ENCODE assay signal across 21 cellular contexts in the genomic region with DNA sequence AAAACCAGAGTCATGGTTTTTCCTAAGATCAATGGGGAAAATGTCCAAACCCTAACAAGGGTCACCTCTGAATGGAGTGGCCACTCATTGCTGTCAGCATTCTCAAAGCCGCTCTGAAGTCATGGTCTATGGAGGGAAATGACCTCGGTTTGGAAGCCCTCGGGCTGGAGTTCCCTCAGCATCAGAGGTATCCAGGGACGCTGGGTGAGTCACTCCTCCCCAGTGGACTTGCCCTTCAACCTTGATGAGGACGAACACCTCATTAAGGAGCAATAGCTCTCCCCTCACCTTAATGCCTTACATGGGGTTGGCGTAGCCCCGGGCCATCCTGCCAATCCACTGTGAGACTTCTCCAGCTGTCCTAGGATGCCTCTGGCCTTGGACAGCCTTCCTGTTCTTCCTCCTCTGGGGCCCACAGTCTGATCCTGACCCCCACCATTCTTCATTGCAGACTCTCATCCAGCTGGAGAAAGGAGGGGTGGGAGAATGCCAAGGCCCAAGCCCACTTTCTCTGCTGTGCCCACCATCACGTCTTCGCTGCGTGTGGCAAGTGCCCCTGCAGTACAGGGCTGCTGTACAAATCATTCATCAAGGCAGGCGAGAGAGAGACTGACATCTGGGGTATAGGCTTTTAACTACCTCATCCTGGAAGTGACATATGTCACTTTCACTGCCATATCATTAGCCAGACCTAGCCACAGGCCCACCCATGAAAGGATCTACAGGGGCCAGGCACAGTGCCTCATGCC. TPM values are rescaled to one million over a fixed set of nuclear protein-coding genes. Genes with fewer than 3 reads are reported as not detected.
DNase-seq lines count a peak whose midpoint lies in the region; ATAC-seq and TF ChIP-seq lines count a peak whose summit lies in the region.
"Had no signal": no experiment of that assay in that cellular context is flagged by ENCODE, and none has a peak within 500 bp of the region (broad histone marks: within the 10 kb centered on the region; RNA-seq: fewer than 3 reads in every experiment).

No MANE protein-coding gene starts in this region.

- no peaks in the 10 kb centered on the region for H3K27me3 Mint-ChIP-seq in naive thymus-derived CD4-positive, alpha-beta T cell
- H3K27me3 Mint-ChIP-seq: natural killer cell treated with Interleukin-12 subunit alpha and Interleukin-12 subunit beta and Interleukin-15 and Interleukin-18, amount 100 ng/mL, for 72 hours; stimulated activated naive B cell treated with anti-CD40 and anti-IgM and Interleukin-4, amounts not matched to agents 10 μg/mL and 1 μg/mL and 100 μg/mL, for 72 hours had no signal

- no peaks in the 10 kb centered on the region for H3K9me3 Mint-ChIP-seq in naive thymus-derived CD4-positive, alpha-beta T cell
- H3K9me3 Mint-ChIP-seq: activated T-helper 1 cell treated with anti-CD3 and anti-CD28 coated beads, Interleukin-12 subunit alpha, Interleukin-12 subunit beta, Interleukin-2, Interleukin-4 antibody, amounts not matched to agents 30 ng/mL and 10 ng/mL and 1 ng/mL, durations not matched to agents 14 hours and 24 hours and 36 hours; CD8-positive, alpha-beta T cell; natural killer cell treated with Interleukin-12 subunit alpha and Interleukin-12 subunit beta and Interleukin-15 and Interleukin-18, amount 100 ng/mL, for 72 hours; stimulated activated naive B cell treated with anti-CD40 and anti-IgM and Interleukin-4, amounts not matched to agents 10 μg/mL and 1 μg/mL and 100 μg/mL, for 72 hours; T-helper 2 cell treated with Interferon-gamma antibody and Interleukin-4, amounts not matched to agents 5 μg/mL and 100 μg/mL, for 36 hours had no signal

- peak overlapping the region; percentile 51 for H3K4me2 ChIP-seq in HCT116 (ENCODE audit: low read length)

- H2AFZ ChIP-seq in HCT116 (ENCODE audit: low read depth, low read length, poor library complexity, severe bottlenecking): no peak overlapping the region

- H3K79me2 ChIP-seq in HCT116 (ENCODE audit: insufficient read depth, low read length): no peaks in the 10 kb centered on the region

- intact Hi-C loops in HCT116 (cut with micrococcal nuclease): no loop called here
- intact Hi-C loops in naive thymus-derived CD4-positive, alpha-beta T cell (cut with micrococcal nuclease): no loop called here

- H3K9me3 ChIP-seq in HCT116 (ENCODE audit: control insufficient read depth in 1 of 2, insufficient read depth in 1 of 2, low read depth in 1 of 2, low read length in 2 of 2): no peaks in the 10 kb centered on the region
- H3K9me3 ChIP-seq in naive thymus-derived CD4-positive, alpha-beta T cell (ENCODE audit: control insufficient read depth in 2 of 3, low read length in 3 of 3): no peaks in the 10 kb centered on the region
- H3K9me3 ChIP-seq: colonic mucosa, esophagus muscularis mucosa, HAP-1, left lung, sigmoid colon, vagina had no signal

- H3K27ac Mint-ChIP-seq in naive thymus-derived CD4-positive, alpha-beta T cell: peak overlapping the region in 6 of 9 donors; percentile 24 to 76 (median 35)
- H3K27ac Mint-ChIP-seq: activated T-helper 1 cell treated with anti-CD3 and anti-CD28 coated beads, Interleukin-12 subunit alpha, Interleukin-12 subunit beta, Interleukin-2, Interleukin-4 antibody, amounts not matched to agents 30 ng/mL and 10 ng/mL and 1 ng/mL, durations not matched to agents 14 hours and 24 hours and 36 hours; CD8-positive, alpha-beta T cell; natural killer cell treated with Interleukin-12 subunit alpha and Interleukin-12 subunit beta and Interleukin-15 and Interleukin-18, amount 100 ng/mL, for 72 hours; stimulated activated naive B cell treated with anti-CD40 and anti-IgM and Interleukin-4, amounts not matched to agents 10 μg/mL and 1 μg/mL and 100 μg/mL, for 72 hours; T-helper 2 cell treated with Interferon-gamma antibody and Interleukin-4, amounts not matched to agents 5 μg/mL and 100 μg/mL, for 36 hours had no signal

- TF ChIP-seq POLR2A in HCT116 (IDR thresholded peaks at IDR 0.05; ENCODE audit: borderline replicate concordance, extremely low read depth, insufficient read depth, insufficient read length): no peak

- H3K4me1 ChIP-seq in HCT116 (ENCODE audit: control insufficient read depth in 1 of 2, insufficient read depth in 2 of 2, low read length in 2 of 2): peaks cover 36 to 57% of the 10 kb centered on the region in 2 experiments
- H3K4me1 ChIP-seq in naive thymus-derived CD4-positive, alpha-beta T cell (ENCODE audit: control insufficient read depth in 2 of 2, insufficient read depth in 2 of 2, low read length in 2 of 2): peaks cover 13 to 27% of the 10 kb centered on the region in 2 donors
- H3K4me1 ChIP-seq: HAP-1, sigmoid colon had no signal

- no peak overlapping the region for H3K27ac ChIP-seq in HCT116 (ENCODE audit: low read depth, low read length)
- no peak overlapping the region for H3K27ac ChIP-seq in naive thymus-derived CD4-positive, alpha-beta T cell (ENCODE audit: low read depth, low read length)
- H3K27ac ChIP-seq: colonic mucosa, esophagus muscularis mucosa, left lung, sigmoid colon, vagina had no signal

- H3K36me3 ChIP-seq in HCT116 (ENCODE audit: control insufficient read depth in 1 of 2, insufficient read depth in 2 of 2, low read length in 2 of 2): no peaks in the 10 kb centered on the region
- no peaks in the 10 kb centered on the region for H3K36me3 ChIP-seq in naive thymus-derived CD4-positive, alpha-beta T cell (ENCODE audit: control insufficient read depth in 2 of 3, insufficient read depth in 3 of 3, low read length in 3 of 3)
- H3K36me3 ChIP-seq: colonic mucosa, esophagus muscularis mucosa, HAP-1, left lung, vagina had no signal

- RAD21 ChIA-PET in HCT116 (lab: Charles Lee; ENCODE audit: low non-redundant PET in 1 of 2, low total read pairs in 2 of 2, uncharacterized antibody in 2 of 2, unreplicated experiment in 2 of 2): no interaction called here

- H3K9me2 ChIP-seq in HCT116 (ENCODE audit: insufficient read depth): no peaks in the 10 kb centered on the region

- no peak for TF ChIP-seq CTCF in HCT116 (IDR thresholded peaks at IDR 0.05 in 2 of 3, conservative IDR thresholded peaks at IDR 0.05 in 1 of 3; ENCODE audit: borderline replicate concordance in 1 of 3, insufficient read depth in 1 of 3, low read depth in 2 of 3, low read length in 2 of 3)

- CTCF ChIA-PET in HCT116 (lab: Charles Lee): no interaction called here
- CTCF ChIA-PET in naive thymus-derived CD4-positive, alpha-beta T cell (lab: Charles Lee): no interaction called here

- peaks cover 11 to 47% (median 37%) of the 10 kb centered on the region in 7 donors for H3K4me1 Mint-ChIP-seq in naive thymus-derived CD4-positive, alpha-beta T cell

- H3K36me3 Mint-ChIP-seq in naive thymus-derived CD4-positive, alpha-beta T cell: no peaks in the 10 kb centered on the region
- H3K36me3 Mint-ChIP-seq: CD8-positive, alpha-beta T cell; natural killer cell treated with Interleukin-12 subunit alpha and Interleukin-12 subunit beta and Interleukin-15 and Interleukin-18, amount 100 ng/mL, for 72 hours; stimulated activated naive B cell treated with anti-CD40 and anti-IgM and Interleukin-4, amounts not matched to agents 10 μg/mL and 1 μg/mL and 100 μg/mL, for 72 hours had no signal

- no peaks in the 10 kb centered on the region for H3K27me3 ChIP-seq in HCT116 (ENCODE audit: insufficient read depth, low read length)
- H3K27me3 ChIP-seq in naive thymus-derived CD4-positive, alpha-beta T cell (ENCODE audit: control insufficient read depth in 2 of 2, insufficient read depth in 2 of 2, low read length in 2 of 2): no peaks in the 10 kb centered on the region
- H3K27me3 ChIP-seq: colonic mucosa, esophagus muscularis mucosa, left lung, sigmoid colon, vagina had no signal

- TF ChIP-seq RAD21 in HCT116 (IDR thresholded peaks at IDR 0.05; ENCODE audit: low read depth): no peak

- BruUV-seq in HCT116 (replicated peaks; lab: Mats Ljungman, UMichigan): no TSS peak

- no peaks in the 10 kb centered on the region for H4K20me1 ChIP-seq in HCT116 (ENCODE audit: insufficient read depth)

- H3K9ac ChIP-seq in HCT116 (ENCODE audit: low read length): no peak overlapping the region

- POLR2A ChIA-PET in HCT116 (lab: Charles Lee): no interaction called here
- POLR2A ChIA-PET in naive thymus-derived CD4-positive, alpha-beta T cell (lab: Charles Lee): interaction anchor here (0.6 kb wide), 1 partner anchor 24 kb away, joined by 4 read pairs; no protein-coding TSS in a partner anchor

- DNase-seq in NCI-H2171 treated with DMSO at 0.1 percent for 48 hours (lab: John Stamatoyannopoulos, UW) (peak; percentile 65), NCI-H2171 (lab: John Stamatoyannopoulos, UW) (no peak), HCT116 (ENCODE audit: low read depth, low spot score) (no peak), T1000 (lab: John Stamatoyannopoulos, UW) (peak; percentile 39)
- no peak for DNase-seq in naive thymus-derived CD4-positive, alpha-beta T cell
- DNase-seq: activated CD4-positive, alpha-beta T cell treated with anti-CD3 and anti-CD28 coated beads for 4 hours; CD8-positive, alpha-beta T cell; colonic mucosa; left lung; NCI-H146; sigmoid colon; stimulated activated naive B cell treated with anti-CD40 and anti-IgM and Interleukin-4, amounts not matched to agents 10 μg/mL and 1 μg/mL and 100 μg/mL, for 72 hours had no signal

- ATAC-seq in HCT116 (no peak), HG02798 (IDR thresholded peaks at IDR 0.05; ENCODE audit: poor library complexity, unreplicated experiment) (no peak), GM21447 (IDR thresholded peaks at IDR 0.05; ENCODE audit: unreplicated experiment) (no peak), GM18502 (IDR thresholded peaks at IDR 0.05; ENCODE audit: poor library complexity, unreplicated experiment) (no peak)
- ATAC-seq in naive thymus-derived CD4-positive, alpha-beta T cell: no peak
- ATAC-seq: CD8-positive, alpha-beta T cell; left lung; natural killer cell treated with Interleukin-12 subunit alpha and Interleukin-12 subunit beta and Interleukin-15 and Interleukin-18, amount 100 ng/mL, for 72 hours; stimulated activated naive B cell treated with anti-CD40 and anti-IgM and Interleukin-4, amounts not matched to agents 10 μg/mL and 1 μg/mL and 100 μg/mL, for 72 hours had no signal

- H3K4me3 ChIP-seq in HCT116 (replicated peaks in 1 of 2; ENCODE audit: low read depth in 1 of 2, low read length in 2 of 2): no peak overlapping the region
- H3K4me3 ChIP-seq in naive thymus-derived CD4-positive, alpha-beta T cell (ENCODE audit: low read length): no peak overlapping the region
- H3K4me3 ChIP-seq: colonic mucosa, esophagus muscularis mucosa, HAP-1, left lung, sigmoid colon, vagina had no signal

- no peak overlapping the region for H3K4me3 Mint-ChIP-seq in naive thymus-derived CD4-positive, alpha-beta T cell
- H3K4me3 Mint-ChIP-seq: activated T-helper 1 cell treated with anti-CD3 and anti-CD28 coated beads, Interleukin-12 subunit alpha, Interleukin-12 subunit beta, Interleukin-2, Interleukin-4 antibody, amounts not matched to agents 30 ng/mL and 10 ng/mL and 1 ng/mL, durations not matched to agents 14 hours and 24 hours and 36 hours; CD8-positive, alpha-beta T cell; natural killer cell treated with Interleukin-12 subunit alpha and Interleukin-12 subunit beta and Interleukin-15 and Interleukin-18, amount 100 ng/mL, for 72 hours; stimulated activated naive B cell treated with anti-CD40 and anti-IgM and Interleukin-4, amounts not matched to agents 10 μg/mL and 1 μg/mL and 100 μg/mL, for 72 hours; T-helper 2 cell treated with Interferon-gamma antibody and Interleukin-4, amounts not matched to agents 5 μg/mL and 100 μg/mL, for 36 hours had no signal

RNA-seq across cellular contexts. Expression of gene MYH9, which starts 25.4 kb away (rescaled TPM):
- total RNA-seq in HCT116 (2021; ENCODE audit: unreplicated experiment): 258 TPM
- 205 and 249 TPM in 2 replicates for polyA plus RNA-seq in HCT116 (2012)
- 100 to 1,000 TPM; 650 to 900 (median 803) TPM for total RNA-seq in naive thymus-derived CD4-positive, alpha-beta T cell
- 100 to 1,000 TPM in 1 of 2 donors, 10 to 100 TPM in 1; 95.5 to 501 TPM for polyA plus RNA-seq in naive thymus-derived CD4-positive, alpha-beta T cell

Comparison
In these comparisons a context has a peak if more than half of its experiments do, and no peak if none do; other contexts are left out.
1. DNase-seq: peak in NCI-H2171 treated with DMSO at 0.1 percent for 48 hours (single experiment) and T1000 (single experiment); none in NCI-H2171 (single experiment), HCT116 (single experiment) and naive thymus-derived CD4-positive, alpha-beta T cell (0 of 9).